Comparison of ENCODE assay signal across 1 cellular context in genomic region chr10:80528185-80528700, GRCh38.
TF ChIP-seq lines count a peak whose summit lies in the region.

No MANE protein-coding gene starts in this region.

TF ChIP-seq in IMR-90, 13 proteins besides CTCF, POLR2A, EP300 and RAD21:
- no peak for TF ChIP-seq USF2 (IDR thresholded peaks at IDR 0.05; ENCODE audit: low read depth, low read length)
- TF ChIP-seq, protein P1, sequence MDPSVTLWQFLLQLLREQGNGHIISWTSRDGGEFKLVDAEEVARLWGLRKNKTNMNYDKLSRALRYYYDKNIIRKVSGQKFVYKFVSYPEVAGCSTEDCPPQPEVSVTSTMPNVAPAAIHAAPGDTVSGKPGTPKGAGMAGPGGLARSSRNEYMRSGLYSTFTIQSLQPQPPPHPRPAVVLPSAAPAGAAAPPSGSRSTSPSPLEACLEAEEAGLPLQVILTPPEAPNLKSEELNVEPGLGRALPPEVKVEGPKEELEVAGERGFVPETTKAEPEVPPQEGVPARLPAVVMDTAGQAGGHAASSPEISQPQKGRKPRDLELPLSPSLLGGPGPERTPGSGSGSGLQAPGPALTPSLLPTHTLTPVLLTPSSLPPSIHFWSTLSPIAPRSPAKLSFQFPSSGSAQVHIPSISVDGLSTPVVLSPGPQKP (IDR thresholded peaks at IDR 0.05; ENCODE audit: borderline replicate concordance, low read depth, low read length) = no peak
- TF ChIP-seq RCOR1 (IDR thresholded peaks at IDR 0.05; ENCODE audit: insufficient replicate concordance, low read length) = no peak
- TF ChIP-seq RFX5 (IDR thresholded peaks at IDR 0.05; ENCODE audit: low read depth, low read length) = no peak
- TF ChIP-seq MAZ (IDR thresholded peaks at IDR 0.05; ENCODE audit: borderline replicate concordance, low read depth, low read length) = no peak
- no peak for TF ChIP-seq CEBPB (IDR thresholded peaks at IDR 0.05; ENCODE audit: low read depth, low read length)
- TF ChIP-seq FOS (IDR thresholded peaks at IDR 0.05; ENCODE audit: low read depth, low read length) = no peak
- TF ChIP-seq NFE2L2 (IDR thresholded peaks at IDR 0.05; ENCODE audit: low read depth, low read length) = no peak
- no peak for TF ChIP-seq CHD1 (IDR thresholded peaks at IDR 0.05; ENCODE audit: low read depth, low read length)
